9 cellular contexts compared by ENCODE assay signal in genomic region chr1:169586395-169587255, GRCh38. TPM values are rescaled to one million over a fixed set of nuclear protein-coding genes. Genes with fewer than 3 reads are reported as not detected.
DNase-seq lines count a peak whose midpoint lies in the region; FAIRE-seq and TF ChIP-seq lines count a peak whose summit lies in the region.
"Had no signal": no experiment of that assay in that cellular context is flagged by ENCODE, and none has a peak within 500 bp of the region (broad histone marks: within the 10 kb centered on the region; RNA-seq: fewer than 3 reads in every experiment).

Gene F5 (minus strand): TSS chr1:169586481. CDS start chr1:169586386, 95 bp downstream.

- peaks cover 81% of the 10 kb centered on the region for H3K4me1 Mint-ChIP-seq in activated T-helper 1 cell treated with anti-CD3 and anti-CD28 coated beads, Interleukin-12 subunit alpha, Interleukin-12 subunit beta, Interleukin-2, Interleukin-4 antibody, amounts not matched to agents 30 ng/mL and 10 ng/mL and 1 ng/mL, durations not matched to agents 14 hours and 24 hours and 36 hours (ENCODE audit: low read depth)
- H3K4me1 Mint-ChIP-seq in nephron: no peaks in the 10 kb centered on the region

- H3K4me3 Mint-ChIP-seq in activated T-helper 1 cell treated with anti-CD3 and anti-CD28 coated beads, Interleukin-12 subunit alpha, Interleukin-12 subunit beta, Interleukin-2, Interleukin-4 antibody, amounts not matched to agents 30 ng/mL and 10 ng/mL and 1 ng/mL, durations not matched to agents 14 hours and 24 hours and 36 hours: peak within 1 kb of the TSS; percentile 96
- H3K4me3 Mint-ChIP-seq in nephron: no peak within 1 kb of the TSS

- intact Hi-C loops in activated T-helper 1 cell treated with anti-CD3 and anti-CD28 coated beads, Interleukin-12 subunit alpha, Interleukin-12 subunit beta, Interleukin-2, Interleukin-4 antibody, amounts not matched to agents 30 ng/mL and 10 ng/mL and 1 ng/mL, durations not matched to agents 14 hours and 24 hours and 36 hours (cut with micrococcal nuclease): loop anchor here (1.0 to 10.0 kb wide), 7 partner anchors 8 to 1349 kb away; partner anchors contain the start of gene KIFAP3

- no peak for FAIRE-seq in HTR-8/SVneo (lab: Jason Lieb, UNC)
- FAIRE-seq in RCC 7860 (lab: Jason Lieb, UNC): no peak
- FAIRE-seq: endometrium had no signal

- peak within 1 kb of the TSS; percentile 91 for H3K27ac Mint-ChIP-seq in activated T-helper 1 cell treated with anti-CD3 and anti-CD28 coated beads, Interleukin-12 subunit alpha, Interleukin-12 subunit beta, Interleukin-2, Interleukin-4 antibody, amounts not matched to agents 30 ng/mL and 10 ng/mL and 1 ng/mL, durations not matched to agents 14 hours and 24 hours and 36 hours
- no peak within 1 kb of the TSS for H3K27ac Mint-ChIP-seq in nephron

- peaks cover 13% of the 10 kb centered on the region for H3K36me3 Mint-ChIP-seq in activated T-helper 1 cell treated with anti-CD3 and anti-CD28 coated beads, Interleukin-12 subunit alpha, Interleukin-12 subunit beta, Interleukin-2, Interleukin-4 antibody, amounts not matched to agents 30 ng/mL and 10 ng/mL and 1 ng/mL, durations not matched to agents 14 hours and 24 hours and 36 hours (ENCODE audit: low read depth)
- H3K36me3 Mint-ChIP-seq in nephron (ENCODE audit: low read depth): no peaks in the 10 kb centered on the region

- H3K9me3 Mint-ChIP-seq in activated T-helper 1 cell treated with anti-CD3 and anti-CD28 coated beads, Interleukin-12 subunit alpha, Interleukin-12 subunit beta, Interleukin-2, Interleukin-4 antibody, amounts not matched to agents 30 ng/mL and 10 ng/mL and 1 ng/mL, durations not matched to agents 14 hours and 24 hours and 36 hours: no peaks in the 10 kb centered on the region
- H3K9me3 Mint-ChIP-seq in nephron: no peaks in the 10 kb centered on the region

- in situ Hi-C loops in Caki2 (cut with HindIII; ENCODE audit: low pct_unique_long_range_greater_than_20kb, low sequenced_read_pairs): no loop called here

- TF ChIP-seq CTCF in GM20000 (IDR thresholded peaks at IDR 0.05; ENCODE audit: extremely low read depth, missing control alignments) (peak; percentile 50), fibroblast of pulmonary artery (IDR thresholded peaks at IDR 0.05; ENCODE audit: low read length, missing control alignments) (peak; percentile 70), nephron (IDR thresholded peaks at IDR 0.05; ENCODE audit: unreplicated experiment in 3 of 3) (peak; percentile 40 to 48 (median 45))

- DNase-seq in Caki2 (ENCODE audit: low read depth) (peak; percentile 38), GM20000 (ENCODE audit: low spot score) (peak; percentile 63), HTR-8/SVneo (ENCODE audit: insufficient read length, low spot score) (peak; percentile 31), RCC 7860 (ENCODE audit: low spot score) (peak; percentile 25), fibroblast of pulmonary artery (ENCODE audit: low read depth) (peak; percentile 75)
- peak; percentile 71 for DNase-seq in activated T-helper 1 cell treated with anti-CD3 and anti-CD28 coated beads, Interleukin-12 subunit alpha, Interleukin-12 subunit beta, Interleukin-2, Interleukin-4 antibody, amounts not matched to agents 30 ng/mL and 10 ng/mL and 1 ng/mL, durations not matched to agents 14 hours and 24 hours and 36 hours (ENCODE audit: low spot score)
- peak; percentile 75 for DNase-seq in stimulated activated naive CD4-positive, alpha-beta T cell treated with Interleukin-2 at 50 U/mL for 16 hours (lab: John Stamatoyannopoulos, UW)

- no peak within 1 kb of the TSS for H3K4me3 ChIP-seq in fibroblast of pulmonary artery (replicated peaks; ENCODE audit: low read depth, low read length)

- no peaks in the 10 kb centered on the region for H3K27me3 Mint-ChIP-seq in activated T-helper 1 cell treated with anti-CD3 and anti-CD28 coated beads, Interleukin-12 subunit alpha, Interleukin-12 subunit beta, Interleukin-2, Interleukin-4 antibody, amounts not matched to agents 30 ng/mL and 10 ng/mL and 1 ng/mL, durations not matched to agents 14 hours and 24 hours and 36 hours (ENCODE audit: insufficient read depth)
- peaks cover 60% of the 10 kb centered on the region for H3K27me3 Mint-ChIP-seq in nephron (ENCODE audit: low read depth)

RNA-seq across cellular contexts. Expression of gene F5, which starts in this region (rescaled TPM):
- total RNA-seq in Caki2 (2014; rRNA removed; shearing (Covaris generic); ENCODE audit: low replicate concordance): not detected in 2 replicates
- 58.0 and 58.2 TPM in 2 replicates for total RNA-seq in activated T-helper 1 cell treated with anti-CD3 and anti-CD28 coated beads, Interleukin-12 subunit alpha, Interleukin-12 subunit beta, Interleukin-2, Interleukin-4 antibody, amounts not matched to agents 30 ng/mL and 10 ng/mL and 1 ng/mL, durations not matched to agents 14 hours and 24 hours and 36 hours

Comparison
In these comparisons a context has a peak if more than half of its experiments do, and no peak if none do; other contexts are left out.
1. RNA of gene F5 (total RNA-seq): 58.0 to 58.2 TPM in activated T-helper 1 cell treated with anti-CD3 and anti-CD28 coated beads, Interleukin-12 subunit alpha, Interleukin-12 subunit beta, Interleukin-2, Interleukin-4 antibody, amounts not matched to agents 30 ng/mL and 10 ng/mL and 1 ng/mL, durations not matched to agents 14 hours and 24 hours and 36 hours; not detected in Caki2; every median in the first group is over 10 times any median in the second.
2. Peak in DNase-seq in Caki2; RNA of the gene not detected or under 1 TPM.
3. DNase-seq: peak in every context shown above with its lines; median percentile 75 in fibroblast of pulmonary artery; 75 in stimulated activated naive CD4-positive, alpha-beta T cell treated with Interleukin-2 at 50 U/mL for 16 hours; 71 in activated T-helper 1 cell treated with anti-CD3 and anti-CD28 coated beads, Interleukin-12 subunit alpha, Interleukin-12 subunit beta, Interleukin-2, Interleukin-4 antibody, amounts not matched to agents 30 ng/mL and 10 ng/mL and 1 ng/mL, durations not matched to agents 14 hours and 24 hours and 36 hours; 63 in GM20000; 38 in Caki2; 31 in HTR-8/SVneo; 25 in RCC 7860.
4. Peak in every context shown above with its lines, with median percentiles within 50 percentile points of each other: CTCF ChIP-seq.